In the genomic region with DNA sequence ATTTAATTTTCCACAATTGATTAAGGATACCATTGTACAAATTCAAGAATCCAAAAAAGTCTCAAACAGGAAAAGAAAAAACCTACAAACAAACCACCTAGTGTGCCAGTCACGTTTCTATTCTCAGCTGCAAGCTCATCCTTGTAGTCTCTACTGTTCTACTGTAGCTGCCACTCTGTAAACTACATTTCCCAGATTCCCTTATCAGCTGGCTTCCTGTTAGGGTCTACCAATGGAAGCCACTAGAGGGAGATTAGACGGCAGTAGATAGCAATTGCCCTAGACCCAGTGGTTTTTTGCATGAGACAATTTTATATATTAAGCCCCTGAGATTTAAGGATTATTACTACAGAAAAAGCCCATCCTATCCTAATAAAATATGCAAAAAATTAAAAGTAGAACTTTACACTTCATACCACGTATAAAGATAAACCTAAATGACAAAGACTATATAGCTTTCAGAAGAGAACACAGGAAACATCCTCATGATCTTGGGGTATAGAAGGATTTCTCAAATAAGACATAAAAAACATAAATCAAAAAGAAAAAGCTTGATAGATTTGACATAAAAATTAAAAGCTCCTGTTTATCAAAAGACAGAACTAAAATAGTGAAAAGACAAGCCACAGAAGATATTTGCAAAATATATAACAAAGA, we compare ENCODE assay signal across 8 cellular contexts. TPM values are rescaled to one million over a fixed set of nuclear protein-coding genes. Genes with fewer than 3 reads are reported as not detected.
DNase-seq lines count a peak whose midpoint lies in the region; ATAC-seq and TF ChIP-seq lines count a peak whose summit lies in the region.

No MANE protein-coding gene starts in this region.

- H3K27ac ChIP-seq in VCaP = no peak overlapping the region

- TF ChIP-seq CTCF in Calu3 (IDR thresholded peaks at IDR 0.05; ENCODE audit: unreplicated experiment) (peak; percentile 51), VCaP (conservative IDR thresholded peaks at IDR 0.05) (peak; percentile 82), glutamatergic neuron (IDR thresholded peaks at IDR 0.05; ENCODE audit: partially characterized antibody, unreplicated experiment) (peak; percentile 75), lower leg skin (IDR thresholded peaks at IDR 0.05) (no peak)

- intact Hi-C loops in Calu3 (cut with micrococcal nuclease; ENCODE audit: unreplicated experiment) = no loop called here
- intact Hi-C loops in lower leg skin (cut with DNase I; ENCODE audit: low total_unique reads) = no loop called here

- H3K27ac Mint-ChIP-seq in Calu3 (ENCODE audit: unreplicated experiment) = no peak overlapping the region
- no peak overlapping the region for H3K27ac Mint-ChIP-seq in glutamatergic neuron (ENCODE audit: unreplicated experiment)

- peaks cover 5% of the 10 kb centered on the region for H3K36me3 Mint-ChIP-seq in Calu3 (ENCODE audit: insufficient read depth, unreplicated experiment)
- H3K36me3 Mint-ChIP-seq in glutamatergic neuron (ENCODE audit: unreplicated experiment) = no peaks in the 10 kb centered on the region

- no peak overlapping the region for H3K4me3 Mint-ChIP-seq in Calu3 (ENCODE audit: low read depth, unreplicated experiment)
- no peak overlapping the region for H3K4me3 Mint-ChIP-seq in glutamatergic neuron (ENCODE audit: unreplicated experiment)

- H3K4me1 Mint-ChIP-seq in Calu3 (ENCODE audit: low read depth, unreplicated experiment) (no peaks in the 10 kb centered on the region), glutamatergic neuron (ENCODE audit: low read depth, unreplicated experiment) (no peaks in the 10 kb centered on the region)

- no TSS peak for BruUV-seq in Calu3 (replicated peaks; lab: Mats Ljungman, UMichigan)

- 10 to 12% methylated on average over 3 of the region's 3 CpGs for WGBS in lower leg skin, 2 donors

- no peak overlapping the region for H3K4me3 ChIP-seq in lower leg skin (ENCODE audit: low read depth, poor library complexity, severe bottlenecking)

- DNase-seq in Calu3 (peak; percentile 53), NCI-H2196 (lab: John Stamatoyannopoulos, UW; ENCODE audit: unreplicated experiment) (peak; percentile 59), glutamatergic neuron (no peak), putamen (ENCODE audit: low spot score) (peak; percentile 67), lower leg skin (ENCODE audit: low spot score in 2 of 2) (no peak)

- no peaks in the 10 kb centered on the region for H3K27me3 Mint-ChIP-seq in Calu3 (ENCODE audit: unreplicated experiment)
- peaks cover 2% of the 10 kb centered on the region for H3K27me3 Mint-ChIP-seq in glutamatergic neuron (ENCODE audit: unreplicated experiment)

- H3K9me3 Mint-ChIP-seq in Calu3 (ENCODE audit: low read depth, unreplicated experiment) (no peaks in the 10 kb centered on the region), glutamatergic neuron (ENCODE audit: unreplicated experiment) (no peaks in the 10 kb centered on the region)

- peak; percentile 69 for ATAC-seq in GM19025 (IDR thresholded peaks at IDR 0.05; ENCODE audit: low read depth, unreplicated experiment)
- ATAC-seq in HG03159 (IDR thresholded peaks at IDR 0.05; ENCODE audit: unreplicated experiment) = peak; percentile 90

- TF ChIP-seq POLR2A in lower leg skin (IDR thresholded peaks at IDR 0.05) = no peak

- CTCF ChIA-PET in Calu3 (lab: Charles Lee) = interaction anchor here (0.6 to 1.5 kb wide), 8 partner anchors 11 to 196 kb away, joined by 3 to 8 read pairs (median 4); partner anchors contain the start of genes P4HA2 and SLC22A4

RNA-seq across cellular contexts. Expression of gene P4HA2, which starts 37.4 kb away (rescaled TPM):
- total RNA-seq in Calu3 (2022) (45.1 and 51.8 TPM in 2 replicates), glutamatergic neuron (ENCODE audit: unreplicated experiment) (26.6 TPM), lower leg skin (10 to 100 TPM; 18.0 to 40.5 (median 26.7) TPM)

Comparison
In these comparisons a context has a peak if more than half of its experiments do, and no peak if none do; other contexts are left out.
1. DNase-seq: peak in Calu3 (single experiment), NCI-H2196 (single experiment) and putamen (single experiment); none in glutamatergic neuron (single experiment) and lower leg skin (0 of 2).
2. CTCF ChIP-seq: peak in Calu3 (single experiment), VCaP (single experiment) and glutamatergic neuron (single experiment); none in lower leg skin (0 of 3).